Comparison of ENCODE assay signal across 1 cellular context in genomic region chr12:95974358-95974757, GRCh38.
TF ChIP-seq lines count a peak whose summit lies in the region.

No MANE protein-coding gene starts in this region.

TF ChIP-seq in HepG2, 621 proteins besides CTCF, POLR2A, EP300 and RAD21 (continued from another document and continues in another):
- TF ChIP-seq ZNF292 (CRISPR knock-in tag; IDR thresholded peaks at IDR 0.05; ENCODE audit: borderline replicate concordance, low read depth): 0 out of 2 replicates have a peak, but pooled peaks have one; percentile 20
- TF ChIP-seq ZFX (CRISPR knock-in tag; IDR thresholded peaks at IDR 0.05; ENCODE audit: low read depth): no peak
- no peak for TF ChIP-seq LRRFIP1 (CRISPR knock-in tag; conservative IDR thresholded peaks at IDR 0.05)
- TF ChIP-seq ZNF639 (CRISPR knock-in tag; conservative IDR thresholded peaks at IDR 0.05): no peak
- TF ChIP-seq ELF4 (CRISPR knock-in tag; IDR thresholded peaks at IDR 0.05; ENCODE audit: borderline replicate concordance): no peak
- no peak for TF ChIP-seq ZNF850 (CRISPR knock-in tag; conservative IDR thresholded peaks at IDR 0.05)
- no peak for TF ChIP-seq ZNF670 (CRISPR knock-in tag; IDR thresholded peaks at IDR 0.05; ENCODE audit: borderline replicate concordance)
- no peak for TF ChIP-seq MYNN (CRISPR knock-in tag; IDR thresholded peaks at IDR 0.05; ENCODE audit: low read depth)
- peak in 1 of 2 experiments; percentile 77; a peak in 2 of 4 replicates for TF ChIP-seq KLF16 (CRISPR knock-in tag; IDR thresholded peaks at IDR 0.05)
- TF ChIP-seq ZNF687 (CRISPR knock-in tag; IDR thresholded peaks at IDR 0.05): no peak
- TF ChIP-seq MLLT10 (CRISPR knock-in tag; IDR thresholded peaks at IDR 0.05): no peak
- TF ChIP-seq ZFP36L1 (CRISPR knock-in tag; IDR thresholded peaks at IDR 0.05): 0 out of 2 replicates have a peak, but pooled peaks have one; percentile 27
- no peak for TF ChIP-seq ZNF557 (CRISPR knock-in tag; IDR thresholded peaks at IDR 0.05)
- no peak for TF ChIP-seq ZNF383 (CRISPR knock-in tag; IDR thresholded peaks at IDR 0.05; ENCODE audit: borderline replicate concordance)
- TF ChIP-seq PBX3 (CRISPR knock-in tag; IDR thresholded peaks at IDR 0.05; ENCODE audit: borderline replicate concordance): no peak
- no peak for TF ChIP-seq ZNF549 (CRISPR knock-in tag; IDR thresholded peaks at IDR 0.05)
- no peak for TF ChIP-seq ZNF672 (CRISPR knock-in tag; IDR thresholded peaks at IDR 0.05)
- TF ChIP-seq STAT5B (CRISPR knock-in tag; IDR thresholded peaks at IDR 0.05): no peak
- TF ChIP-seq ZNF142 (CRISPR knock-in tag; IDR thresholded peaks at IDR 0.05): no peak
- TF ChIP-seq XBP1 (CRISPR knock-in tag; IDR thresholded peaks at IDR 0.05): no peak
- no peak for TF ChIP-seq ZNF562 (CRISPR knock-in tag; IDR thresholded peaks at IDR 0.05; ENCODE audit: borderline replicate concordance)
- no peak for TF ChIP-seq REXO4 (CRISPR knock-in tag; IDR thresholded peaks at IDR 0.05; ENCODE audit: borderline replicate concordance)
- TF ChIP-seq BRCA1 (CRISPR knock-in tag; IDR thresholded peaks at IDR 0.05): no peak
- TF ChIP-seq GZF1 (CRISPR knock-in tag; IDR thresholded peaks at IDR 0.05): no peak
- TF ChIP-seq GFI1 (CRISPR knock-in tag; IDR thresholded peaks at IDR 0.05; ENCODE audit: borderline replicate concordance): peak; percentile 68; the same call in 1 of the 2 replicates
- no peak for TF ChIP-seq TRAFD1 (CRISPR knock-in tag; IDR thresholded peaks at IDR 0.05; ENCODE audit: borderline replicate concordance)
- peak; percentile 57; the same call in 1 of the 2 replicates for TF ChIP-seq ZKSCAN8 (CRISPR knock-in tag; IDR thresholded peaks at IDR 0.05; ENCODE audit: borderline replicate concordance)
- no peak for TF ChIP-seq ZNF407 (CRISPR knock-in tag; IDR thresholded peaks at IDR 0.05; ENCODE audit: not compliant biosample characterization)
